In genomic region chr2:205439621-205440020, GRCh38 we compare ENCODE assay signal across 25 cellular contexts.
"Had no signal": no experiment of that assay in that cellular context is flagged by ENCODE, and none has a peak within 500 bp of the region (broad histone marks: within the 10 kb centered on the region; RNA-seq: fewer than 3 reads in every experiment).

No MANE protein-coding gene starts in this region.

- ATAC-seq: stimulated activated effector memory CD8-positive, alpha-beta T cell treated with anti-CD3 and anti-CD28 coated beads, Interleukin-12 subunit alpha, Interleukin-12 subunit beta, amount 100 ng/mL, for 72 hours; stimulated activated memory B cell treated with anti-CD40 and anti-IgM and Interleukin-4, amounts not matched to agents 10 μg/mL and 1 μg/mL and 100 μg/mL, for 72 hours; stimulated activated naive B cell treated with anti-CD40 and anti-IgM and Interleukin-4, amounts not matched to agents 10 μg/mL and 1 μg/mL and 100 μg/mL, for 72 hours; stimulated activated naive CD8-positive, alpha-beta T cell treated with anti-CD3 and anti-CD28 coated beads, Interleukin-15, amount 100 ng/mL, for 72 hours; stimulated activated naive CD8-positive, alpha-beta T cell treated with anti-CD3 and anti-CD28 coated beads, Interleukin-15, Interleukin-2, amounts not matched to agents 100 U/mL and 50 U/mL, for 24 hours; upper lobe of right lung had no signal

- H3K4me3 ChIP-seq: stomach, suprapubic skin, testis, thoracic aorta, thyroid gland, tibial artery, tibial nerve, upper lobe of left lung, upper lobe of right lung, uterus, vagina had no signal

- H3K9me3 ChIP-seq: stomach, testis, thoracic aorta, thyroid gland, upper lobe of left lung, upper lobe of right lung, uterus, vagina had no signal

- H3K36me3 ChIP-seq: suprapubic skin, thoracic aorta, thyroid gland, upper lobe of right lung, uterus, vagina had no signal

- H3K27ac ChIP-seq: stomach, suprapubic skin, testis, thoracic aorta, thyroid gland, tibial artery, tibial nerve, upper lobe of left lung, upper lobe of right lung, vagina had no signal

- H3K27me3 ChIP-seq: stomach, suprapubic skin, testis, thyroid gland, tibial artery, tibial nerve, upper lobe of left lung, upper lobe of right lung, uterus, vagina had no signal

- DNase-seq: stimulated activated CD4-positive, alpha-beta T cell treated with anti-CD3 and anti-CD28 coated beads, Interleukin-2, amount 100 ng/mL, for 48 hours; stimulated activated CD4-positive, alpha-beta T cell treated with anti-CD3 and anti-CD28 coated beads, Interleukin-4, amount 100 ng/mL, for 1 hour; stimulated activated CD4-positive, alpha-beta T cell treated with anti-CD3 and anti-CD28 coated beads, Interleukin-4, amount 100 ng/mL, for 24 hours; stimulated activated CD4-positive, alpha-beta T cell treated with anti-CD3 and anti-CD28 coated beads, Interleukin-4, amount 100 ng/mL, for 4 hours; stimulated activated CD8-positive, alpha-beta memory T cell treated with anti-CD3 and anti-CD28 coated beads, Interleukin-4, amount 100 ng/mL, for 48 hours; stimulated activated naive B cell treated with anti-CD40 and anti-IgM and Interleukin-4, amounts not matched to agents 10 μg/mL and 1 μg/mL and 100 μg/mL, for 72 hours; stimulated activated naive CD4-positive, alpha-beta T cell; stimulated activated naive CD4-positive, alpha-beta T cell treated with Interleukin-2 at 50 U/mL for 16 hours; stimulated activated naive CD8-positive, alpha-beta T cell treated with anti-CD3 and anti-CD28 coated beads, Interleukin-15, amount 100 ng/mL, for 72 hours; stimulated activated naive CD8-positive, alpha-beta T cell treated with anti-CD3 and anti-CD28 coated beads, Interleukin-15, Interleukin-2, amounts not matched to agents 100 U/mL and 50 U/mL, for 24 hours; stomach; substantia nigra; testis; thyroid gland; tibial artery; trophoblast cell; upper lobe of left lung; upper lobe of right lung; uterus had no signal

- H3K4me1 ChIP-seq: stomach, suprapubic skin, testis, thyroid gland, tibial artery, upper lobe of left lung, upper lobe of right lung, uterus, vagina had no signal
